ENCODE assay signal across 8 cellular contexts in genomic region chr12:112303004-112303403, GRCh38.
A peak's percentile ranks its signal among the peaks of the same experiment; 100 is the strongest.
DNase-seq lines count a peak whose midpoint lies in the region; TF ChIP-seq lines count a peak whose summit lies in the region.

No MANE protein-coding gene starts in this region.

- no peaks in the 10 kb centered on the region for H3K27me3 Mint-ChIP-seq in activated naive CD8-positive, alpha-beta T cell treated with anti-CD3 and anti-CD28 coated beads for 36 hours

- peaks cover 8% of the 10 kb centered on the region for H3K4me1 Mint-ChIP-seq in activated naive CD8-positive, alpha-beta T cell treated with anti-CD3 and anti-CD28 coated beads for 36 hours

- no peaks in the 10 kb centered on the region for H3K9me2 ChIP-seq in OCI-LY7 (ENCODE audit: insufficient read depth, low read length)

- H3K27ac ChIP-seq in OCI-LY7 (ENCODE audit: low read depth, low read length, poor library complexity, severe bottlenecking), result peak overlapping the region; percentile 16
- no peak overlapping the region for H3K27ac ChIP-seq in tibial artery

- intact Hi-C loops in OCI-LY7 (cut with micrococcal nuclease; ENCODE audit: unreplicated experiment), result no loop called here
- intact Hi-C loops in tibial artery (cut with DNase I; ENCODE audit: low total_unique reads), result no loop called here

- BruUV-seq in OCI-LY7 (replicated peaks; lab: Mats Ljungman, UMichigan), result no TSS peak

- H4K20me1 ChIP-seq in OCI-LY7 (ENCODE audit: insufficient read depth, low read length), result no peaks in the 10 kb centered on the region

- CTCF ChIA-PET in GM10248 (lab: Yijun Ruan, JAX), result interaction anchor here (0.8 kb wide), 1 partner anchor 21 kb away, joined by 3 read pairs; no protein-coding TSS in a partner anchor
- CTCF ChIA-PET in OCI-LY7 (lab: Charles Lee; ENCODE audit: unreplicated experiment), result no interaction called here

- H3K4me3 ChIP-seq in OCI-LY7 (ENCODE audit: low read depth, low read length, poor library complexity, severe bottlenecking) (no peak overlapping the region), tibial artery (no peak overlapping the region)

- H2AFZ ChIP-seq in OCI-LY7 (ENCODE audit: low read length), result no peak overlapping the region; the same call in 1 of the 2 replicates

- no peak overlapping the region for H3K4me3 Mint-ChIP-seq in activated naive CD8-positive, alpha-beta T cell treated with anti-CD3 and anti-CD28 coated beads for 36 hours

- H3K4me2 ChIP-seq in OCI-LY7 (ENCODE audit: low read length), result peak overlapping the region; percentile 35; the same call in 1 of the 2 replicates

- H3K36me3 ChIP-seq in OCI-LY7 (ENCODE audit: insufficient read depth, low read length) (peaks cover 54% of the 10 kb centered on the region), tibial artery (peaks cover 18 to 52% (median 20%) of the 10 kb centered on the region in 3 donors)

- H3K79me2 ChIP-seq in OCI-LY7 (ENCODE audit: insufficient read depth, low read depth, low read length), result no peaks in the 10 kb centered on the region

- H3K27me3 ChIP-seq in tibial artery, result no peaks in the 10 kb centered on the region

- H3K9me3 ChIP-seq in OCI-LY7 (ENCODE audit: low read length), result no peaks in the 10 kb centered on the region
- H3K9me3 ChIP-seq in tibial artery, result no peaks in the 10 kb centered on the region

- H3K4me1 ChIP-seq in OCI-LY7 (ENCODE audit: insufficient read depth, low read length, poor library complexity, severe bottlenecking) (peaks cover 10% of the 10 kb centered on the region), tibial artery (no peaks in the 10 kb centered on the region)

- no peaks in the 10 kb centered on the region for H3K9me3 Mint-ChIP-seq in activated naive CD8-positive, alpha-beta T cell treated with anti-CD3 and anti-CD28 coated beads for 36 hours

- peak overlapping the region; percentile 92 for H3K27ac Mint-ChIP-seq in activated naive CD8-positive, alpha-beta T cell treated with anti-CD3 and anti-CD28 coated beads for 36 hours

- POLR2A ChIA-PET in GM10248 (lab: Yijun Ruan, JAX) (no interaction called here), OCI-LY7 (lab: Charles Lee) (interaction anchor here (0.7 kb wide), 3 partner anchors 9 to 28 kb away, joined by 3 to 6 read pairs (median 4); no protein-coding TSS in a partner anchor)

- peaks cover 10% of the 10 kb centered on the region for H3K36me3 Mint-ChIP-seq in activated naive CD8-positive, alpha-beta T cell treated with anti-CD3 and anti-CD28 coated beads for 36 hours

- DNase-seq in GM10248 (ENCODE audit: extremely low spot score) (peak; percentile 81), H4 (ENCODE audit: low spot score) (peak; percentile 58), OCI-LY7 (ENCODE audit: low spot score) (peak; percentile 30), non-pigmented ciliary epithelial cell (ENCODE audit: low read depth) (peak; percentile 64), tibial artery (no peak), AML-193 (lab: John Stamatoyannopoulos, UW) (no peak), DMS79 (lab: John Stamatoyannopoulos, UW) (no peak)
- DNase-seq in activated naive CD8-positive, alpha-beta T cell treated with anti-CD3 and anti-CD28 coated beads for 36 hours, result peak; percentile 56

- TF ChIP-seq CTCF in GM10248 (IDR thresholded peaks at IDR 0.05; ENCODE audit: control extremely low read depth, extremely low read depth, low read depth, missing control alignments), result no peak
- TF ChIP-seq CTCF in OCI-LY7 (conservative IDR thresholded peaks at IDR 0.05; ENCODE audit: low read length), result no peak
- no peak for TF ChIP-seq CTCF in tibial artery (IDR thresholded peaks at IDR 0.05)

Comparison
In these comparisons a context has a peak if more than half of its experiments do, and no peak if none do; other contexts are left out.
1. DNase-seq: peak in GM10248 (single experiment), H4 (single experiment), OCI-LY7 (single experiment), activated naive CD8-positive, alpha-beta T cell treated with anti-CD3 and anti-CD28 coated beads for 36 hours (single experiment) and non-pigmented ciliary epithelial cell (single experiment); none in tibial artery (0 of 2), AML-193 (0 of 2) and DMS79 (single experiment).